8 cellular contexts compared by ENCODE assay signal in the genomic region with DNA sequence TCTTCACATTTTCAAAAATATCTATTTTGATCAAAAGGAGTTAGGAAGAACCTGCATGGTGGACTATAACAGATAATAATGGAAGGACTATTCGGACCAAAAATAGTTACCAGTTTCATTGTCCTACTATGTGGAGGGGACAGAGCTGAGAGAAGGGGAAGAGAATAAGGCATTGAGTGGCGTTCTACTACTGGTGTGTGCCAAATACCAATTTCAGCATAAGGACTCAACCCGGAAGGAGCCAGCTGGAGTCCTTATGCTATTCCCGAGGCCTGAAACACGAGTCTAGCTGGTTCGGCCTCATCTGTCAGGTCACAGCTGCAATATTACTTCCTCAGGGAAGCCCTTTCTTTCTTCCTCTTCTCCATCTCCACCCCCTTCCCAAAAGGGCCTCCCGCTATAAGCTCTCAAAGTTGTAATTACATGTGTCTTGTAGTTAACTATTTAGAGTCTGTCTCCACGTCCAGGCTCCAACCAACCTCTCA. TPM values are rescaled to one million over a fixed set of nuclear protein-coding genes. Genes with fewer than 3 reads are reported as not detected.
A peak's percentile ranks its signal among the peaks of the same experiment; 100 is the strongest.
DNase-seq lines count a peak whose midpoint lies in the region; ATAC-seq and TF ChIP-seq lines count a peak whose summit lies in the region.

No MANE protein-coding gene starts in this region.

- H3K4me1 Mint-ChIP-seq in activated naive CD8-positive, alpha-beta T cell treated with anti-CD3 and anti-CD28 coated beads, Interleukin-2, amount 10 ng/mL, durations not matched to agents 7 days and 5 days = peaks cover 19% of the 10 kb centered on the region

- POLR2A ChIA-PET in activated naive CD8-positive, alpha-beta T cell treated with anti-CD3 and anti-CD28 coated beads, Interleukin-2, amount 10 ng/mL, durations not matched to agents 7 days and 5 days (lab: Charles Lee) = interaction anchor here (1.3 to 2.4 kb wide), 3 partner anchors 22 to 683 kb away, joined by 3 to 10 read pairs (median 4); a partner anchor contains a TSS

- WGBS in sigmoid colon, 2 donors = 9 to 31% methylated on average over 8 of the region's 8 CpGs

- TF ChIP-seq POLR2A in sigmoid colon (IDR thresholded peaks at IDR 0.05) = no peak

- no peaks in the 10 kb centered on the region for H3K36me3 Mint-ChIP-seq in activated naive CD8-positive, alpha-beta T cell treated with anti-CD3 and anti-CD28 coated beads, Interleukin-2, amount 10 ng/mL, durations not matched to agents 7 days and 5 days

- H3K4me3 ChIP-seq in HUES48 (ENCODE audit: low read depth, low read length) (peak overlapping the region; percentile 73), sigmoid colon (peak overlapping the region; percentile 67 to 84 (median 73))

- H3K27ac Mint-ChIP-seq in activated naive CD8-positive, alpha-beta T cell treated with anti-CD3 and anti-CD28 coated beads, Interleukin-2, amount 10 ng/mL, durations not matched to agents 7 days and 5 days = peak overlapping the region; percentile 75

- intact Hi-C loops in sigmoid colon (cut with DNase I) = loop anchor here (2.0 to 5.0 kb wide), 2 partner anchors 46 to 960 kb away; a partner anchor contains a TSS

- H3K27me3 ChIP-seq in HUES48 (ENCODE audit: control insufficient read depth, insufficient read depth, low read length) = no peaks in the 10 kb centered on the region
- no peaks in the 10 kb centered on the region for H3K27me3 ChIP-seq in sigmoid colon

- H3K9ac ChIP-seq in HUES48 (ENCODE audit: low read depth, low read length) = peak overlapping the region; percentile 83

- no peaks in the 10 kb centered on the region for H3K9me3 Mint-ChIP-seq in activated naive CD8-positive, alpha-beta T cell treated with anti-CD3 and anti-CD28 coated beads, Interleukin-2, amount 10 ng/mL, durations not matched to agents 7 days and 5 days

- H3K4me3 Mint-ChIP-seq in activated naive CD8-positive, alpha-beta T cell treated with anti-CD3 and anti-CD28 coated beads, Interleukin-2, amount 10 ng/mL, durations not matched to agents 7 days and 5 days = peak overlapping the region; percentile 76

- peaks cover 49% of the 10 kb centered on the region for H3K27me3 Mint-ChIP-seq in activated naive CD8-positive, alpha-beta T cell treated with anti-CD3 and anti-CD28 coated beads, Interleukin-2, amount 10 ng/mL, durations not matched to agents 7 days and 5 days

- no peak for TF ChIP-seq CTCF in sigmoid colon (IDR thresholded peaks at IDR 0.05)

- H3K36me3 ChIP-seq in HUES48 (ENCODE audit: control insufficient read depth, insufficient read depth, low read length) = no peaks in the 10 kb centered on the region
- H3K36me3 ChIP-seq in sigmoid colon = no peaks in the 10 kb centered on the region

- TF ChIP-seq EP300 in sigmoid colon (IDR thresholded peaks at IDR 0.05) = no peak

- H3K9me3 ChIP-seq in HUES48 (ENCODE audit: control insufficient read depth, insufficient read depth, low read length) = no peaks in the 10 kb centered on the region
- no peaks in the 10 kb centered on the region for H3K9me3 ChIP-seq in sigmoid colon

- peak; percentile 87 for DNase-seq in DMS 273 (lab: John Stamatoyannopoulos, UW; ENCODE audit: unreplicated experiment)
- DNase-seq in activated naive CD8-positive, alpha-beta T cell treated with anti-CD3 and anti-CD28 coated beads, Interleukin-2, amount 10 ng/mL, durations not matched to agents 7 days and 5 days = no peak
- peak; percentile 9 for DNase-seq in hepatic stellate cell (ENCODE audit: low spot score)
- DNase-seq in sigmoid colon = peak; percentile 69
- no peak for DNase-seq in stimulated activated CD4-positive, alpha-beta T cell treated with anti-CD3 and anti-CD28 coated beads, Interleukin-4, amount 100 ng/mL, for 4 hours
- no peak for DNase-seq in activated CD4-positive, alpha-beta T cell treated with anti-CD3 and anti-CD28 coated beads for 48 hours

- ATAC-seq in activated naive CD8-positive, alpha-beta T cell treated with anti-CD3 and anti-CD28 coated beads, Interleukin-2, amount 10 ng/mL, durations not matched to agents 7 days and 5 days (ENCODE audit: low read depth) = no peak
- ATAC-seq in GM18861 (IDR thresholded peaks at IDR 0.05; ENCODE audit: unreplicated experiment) = no peak

- H3K27ac ChIP-seq in HUES48 (ENCODE audit: low read depth, low read length) = no peak overlapping the region
- H3K27ac ChIP-seq in sigmoid colon = peak overlapping the region; percentile 88 to 91 (median 89)

- H3K4me1 ChIP-seq in HUES48 (ENCODE audit: control insufficient read depth, insufficient read depth, low read length) (peaks cover 28% of the 10 kb centered on the region), sigmoid colon (peaks cover 0 to 19% (median 4%) of the 10 kb centered on the region in 4 donors)

RNA-seq across cellular contexts. Expression of a gene that starts 20.5 kb away (rescaled TPM):
- 10 to 100 TPM; 10.8 to 13.5 TPM for total RNA-seq in activated naive CD8-positive, alpha-beta T cell treated with anti-CD3 and anti-CD28 coated beads, Interleukin-2, amount 10 ng/mL, durations not matched to agents 7 days and 5 days
- total RNA-seq in sigmoid colon = 10 to 100 TPM; 24.2 to 36.7 (median 33.4) TPM
- 1 to 10 TPM; 1.2 to 2.0 (median 1.4) TPM for polyA plus RNA-seq in sigmoid colon

Comparison
In these comparisons a context has a peak if more than half of its experiments do, and no peak if none do; other contexts are left out.
1. DNase-seq: peak in DMS 273 (single experiment), hepatic stellate cell (single experiment) and sigmoid colon (single experiment); none in activated naive CD8-positive, alpha-beta T cell treated with anti-CD3 and anti-CD28 coated beads, Interleukin-2, amount 10 ng/mL, durations not matched to agents 7 days and 5 days (single experiment), stimulated activated CD4-positive, alpha-beta T cell treated with anti-CD3 and anti-CD28 coated beads, Interleukin-4, amount 100 ng/mL, for 4 hours (0 of 2) and activated CD4-positive, alpha-beta T cell treated with anti-CD3 and anti-CD28 coated beads for 48 hours (single experiment).